Comparison of ENCODE assay signal across 10 cellular contexts in the genomic region with DNA sequence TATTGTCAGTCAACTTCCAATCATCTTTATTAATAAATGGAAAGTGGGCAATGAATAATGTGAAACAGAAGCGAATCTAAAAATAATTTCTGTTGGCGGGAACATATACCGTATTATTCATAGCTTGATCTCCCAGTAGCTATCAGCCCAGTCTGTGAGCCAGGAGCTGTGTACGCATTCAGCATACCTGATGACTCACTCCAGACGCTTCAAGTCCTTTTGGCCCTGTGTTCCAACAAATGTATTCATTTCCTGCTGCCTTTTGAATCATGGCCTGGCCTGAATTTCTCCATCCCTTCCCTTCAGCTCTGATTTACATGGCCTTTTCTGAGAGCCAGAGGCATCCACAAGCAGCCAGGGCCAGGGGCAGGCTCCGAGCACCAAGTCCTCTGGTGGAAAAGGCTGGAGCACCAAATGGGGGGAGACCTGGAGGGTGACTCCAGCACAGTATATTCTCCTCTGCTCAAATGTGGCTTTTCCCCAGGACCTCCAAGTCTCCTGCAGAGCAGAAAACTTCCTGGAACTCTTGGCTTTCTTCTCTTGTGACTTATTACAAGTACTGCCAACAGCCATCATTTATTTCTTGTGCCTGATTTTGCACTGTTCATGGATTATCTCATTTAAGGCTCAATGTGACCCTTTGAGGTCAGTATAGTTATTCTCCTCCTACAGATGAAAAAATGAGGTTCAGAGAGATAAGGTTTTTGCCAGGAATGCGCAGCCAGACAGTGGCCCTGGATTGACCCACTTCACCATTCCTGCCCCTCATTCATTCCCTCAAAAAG.
DNase-seq lines count a peak whose midpoint lies in the region; ATAC-seq and TF ChIP-seq lines count a peak whose summit lies in the region.
"Had no signal": no experiment of that assay in that cellular context is flagged by ENCODE, and none has a peak within 500 bp of the region (broad histone marks: within the 10 kb centered on the region; RNA-seq: fewer than 3 reads in every experiment).

No MANE protein-coding gene starts in this region.

- no peaks in the 10 kb centered on the region for H3K9me3 ChIP-seq in breast epithelium
- peaks cover 0 to 11% of the 10 kb centered on the region in 2 donors for H3K9me3 ChIP-seq in lung (ENCODE audit: control insufficient read depth in 2 of 2, insufficient read depth in 1 of 2, low read length in 1 of 2)

- H3K4me1 ChIP-seq in breast epithelium: no peaks in the 10 kb centered on the region
- H3K4me1 ChIP-seq in lung (ENCODE audit: control insufficient read depth in 2 of 2, insufficient read depth in 2 of 2, low read length in 2 of 2): no peaks in the 10 kb centered on the region

- DNase-seq in 8988T (peak; percentile 37), HS-27A (ENCODE audit: low read depth) (peak; percentile 95), breast epithelium (ENCODE audit: low spot score in 2 of 2) (peak in 1 of 2 donors; percentile 47), lung (ENCODE audit: low spot score) (no peak), AML-193 (lab: John Stamatoyannopoulos, UW) (no peak), left lobe of liver (ENCODE audit: low spot score) (no peak)
- DNase-seq in activated CD4-positive, alpha-beta T cell treated with anti-CD3 and anti-CD28 coated beads for 48 hours: no peak
- DNase-seq: activated CD8-positive, alpha-beta memory T cell treated with anti-CD3 and anti-CD28 coated beads, Interleukin-2, amount 50 U/mL, for 48 hours; CD4-positive, alpha-beta T cell had no signal

- TF ChIP-seq POLR2A in breast epithelium (IDR thresholded peaks at IDR 0.05): no peak

- H3K27ac ChIP-seq in breast epithelium: peak overlapping the region; percentile 56 to 69
- H3K27ac ChIP-seq in lung (ENCODE audit: low read depth in 1 of 2, low read length in 1 of 2): peak overlapping the region in 1 of 2 donors; percentile 35

- H3K4me3 ChIP-seq in breast epithelium (no peak overlapping the region), lung (no peak overlapping the region)

- intact Hi-C loops in breast epithelium (cut with DNase I; ENCODE audit: low total_unique reads): no loop called here

- WGBS in lung, 2 donors: 68 to 79% methylated on average over 7 of the region's 7 CpGs

- H3K27me3 ChIP-seq in breast epithelium (no peaks in the 10 kb centered on the region), lung (ENCODE audit: control insufficient read depth, insufficient read depth) (no peaks in the 10 kb centered on the region)

- ATAC-seq in lung (ENCODE audit: insufficient read depth, low FRiP score): peak; percentile 83
- no peak for ATAC-seq in left lobe of liver
- no peak for ATAC-seq in HG02610 (IDR thresholded peaks at IDR 0.05; ENCODE audit: unreplicated experiment)

- TF ChIP-seq CTCF in breast epithelium (IDR thresholded peaks at IDR 0.05) (no peak), lung (IDR thresholded peaks at IDR 0.05; ENCODE audit: control extremely low read depth, extremely low read depth) (no peak)

- H3K36me3 ChIP-seq in breast epithelium (no peaks in the 10 kb centered on the region), lung (ENCODE audit: control insufficient read depth in 2 of 2, insufficient read depth in 2 of 2, low read length in 2 of 2) (peaks cover 0 to 1% of the 10 kb centered on the region in 2 donors)

Comparison
In these comparisons a context has a peak if more than half of its experiments do, and no peak if none do; other contexts are left out.
1. DNase-seq: peak in 8988T (single experiment) and HS-27A (single experiment); none in lung (single experiment), activated CD4-positive, alpha-beta T cell treated with anti-CD3 and anti-CD28 coated beads for 48 hours (single experiment), AML-193 (0 of 2) and left lobe of liver (single experiment).